Comparison of ENCODE assay signal across 18 cellular contexts in genomic region chr12:31280183-31280582, GRCh38. TPM values are rescaled to one million over a fixed set of nuclear protein-coding genes. Genes with fewer than 3 reads are reported as not detected.
DNase-seq lines count a peak whose midpoint lies in the region; ATAC-seq and TF ChIP-seq lines count a peak whose summit lies in the region.
"Had no signal": no experiment of that assay in that cellular context is flagged by ENCODE, and none has a peak within 500 bp of the region (broad histone marks: within the 10 kb centered on the region; RNA-seq: fewer than 3 reads in every experiment).

No MANE protein-coding gene starts in this region.

- H3K27ac ChIP-seq in HUES6 (ENCODE audit: low read depth, low read length) = peak overlapping the region; percentile 34; the same call in 1 of the 2 replicates
- H3K27ac ChIP-seq: KMS-11 had no signal

- no peak overlapping the region for H3K9ac ChIP-seq in HUES6 (ENCODE audit: low read length)
- H3K9ac ChIP-seq: KMS-11 had no signal

- peaks cover 6% of the 10 kb centered on the region for H3K9me3 Mint-ChIP-seq in mesothelial cell of epicardium
- H3K9me3 Mint-ChIP-seq in stimulated activated effector memory CD8-positive, alpha-beta T cell treated with anti-CD3 and anti-CD28 coated beads, Interleukin-12 subunit alpha, Interleukin-12 subunit beta, amount 100 ng/mL, for 72 hours = no peaks in the 10 kb centered on the region
- H3K9me3 Mint-ChIP-seq: CD8-positive, alpha-beta T cell had no signal

- H3K9me3 ChIP-seq in HUES6 (ENCODE audit: control insufficient read depth, insufficient read depth, low read depth, low read length) = no peaks in the 10 kb centered on the region
- H3K9me3 ChIP-seq: BE2C had no signal

- no peak for TF ChIP-seq CTCF in mesothelial cell of epicardium (IDR thresholded peaks at IDR 0.05; ENCODE audit: unreplicated experiment)

- no peaks in the 10 kb centered on the region for H3K27me3 Mint-ChIP-seq in mesothelial cell of epicardium (ENCODE audit: low read depth)

- no peaks in the 10 kb centered on the region for H3K27me3 ChIP-seq in HUES6 (ENCODE audit: control insufficient read depth, insufficient read depth, low read length)
- H3K27me3 ChIP-seq: BE2C had no signal

- peaks cover 65% of the 10 kb centered on the region for H3K36me3 ChIP-seq in HUES6 (ENCODE audit: control insufficient read depth, insufficient read depth, low read length)

- H3K4me3 ChIP-seq in HUES6 (ENCODE audit: low read depth, low read length) = no peak overlapping the region

- no peaks in the 10 kb centered on the region; the same call in 1 of the 2 replicates for H3K4me1 ChIP-seq in HUES6 (ENCODE audit: control insufficient read depth, insufficient read depth, low read length)
- H3K4me1 ChIP-seq: BE2C had no signal

- peak overlapping the region; percentile 8 for H3K27ac Mint-ChIP-seq in mesothelial cell of epicardium
- peak overlapping the region; percentile 26 for H3K27ac Mint-ChIP-seq in stimulated activated effector memory CD8-positive, alpha-beta T cell treated with anti-CD3 and anti-CD28 coated beads, Interleukin-12 subunit alpha, Interleukin-12 subunit beta, amount 100 ng/mL, for 72 hours
- H3K27ac Mint-ChIP-seq: CD8-positive, alpha-beta T cell had no signal

- peaks cover 21% of the 10 kb centered on the region for H3K4me1 Mint-ChIP-seq in mesothelial cell of epicardium
- H3K4me1 Mint-ChIP-seq in stimulated activated effector memory CD8-positive, alpha-beta T cell treated with anti-CD3 and anti-CD28 coated beads, Interleukin-12 subunit alpha, Interleukin-12 subunit beta, amount 100 ng/mL, for 72 hours = no peaks in the 10 kb centered on the region

- H3K4me3 Mint-ChIP-seq in mesothelial cell of epicardium = no peak overlapping the region
- H3K4me3 Mint-ChIP-seq in stimulated activated effector memory CD8-positive, alpha-beta T cell treated with anti-CD3 and anti-CD28 coated beads, Interleukin-12 subunit alpha, Interleukin-12 subunit beta, amount 100 ng/mL, for 72 hours = no peak overlapping the region
- H3K4me3 Mint-ChIP-seq: CD8-positive, alpha-beta T cell had no signal

- H3K36me3 Mint-ChIP-seq in mesothelial cell of epicardium = peaks cover 35% of the 10 kb centered on the region
- peaks cover 96% of the 10 kb centered on the region for H3K36me3 Mint-ChIP-seq in stimulated activated effector memory CD8-positive, alpha-beta T cell treated with anti-CD3 and anti-CD28 coated beads, Interleukin-12 subunit alpha, Interleukin-12 subunit beta, amount 100 ng/mL, for 72 hours

- DNase-seq in amniotic epithelial cell (ENCODE audit: low read depth) (peak; percentile 75), mesothelial cell of epicardium (ENCODE audit: low spot score in 2 of 2, unreplicated experiment in 2 of 2) (no peak)
- DNase-seq in stimulated activated effector memory CD8-positive, alpha-beta T cell treated with anti-CD3 and anti-CD28 coated beads, Interleukin-12 subunit alpha, Interleukin-12 subunit beta, amount 100 ng/mL, for 72 hours (ENCODE audit: low spot score in 2 of 2) = no peak
- DNase-seq in effector CD8-positive, alpha-beta T cell (lab: John Stamatoyannopoulos, UW) = no peak
- DNase-seq: BE2C; CD8-positive, alpha-beta T cell; DND-41; GF-D8; NCI-H1417; NCI-H1930; NCI-H2171 treated with DMSO at 0.1 percent for 48 hours; NCI-H510A treated with DMSO at 0.1 percent for 48 hours; Right ventricle myocardium superior had no signal

- no peak for ATAC-seq in stimulated activated effector memory CD8-positive, alpha-beta T cell treated with anti-CD3 and anti-CD28 coated beads, Interleukin-12 subunit alpha, Interleukin-12 subunit beta, amount 100 ng/mL, for 72 hours
- no peak for ATAC-seq in GM21390 (IDR thresholded peaks at IDR 0.05; ENCODE audit: unreplicated experiment)
- no peak for ATAC-seq in GM18907 (IDR thresholded peaks at IDR 0.05; ENCODE audit: unreplicated experiment)
- ATAC-seq: CD8-positive, alpha-beta T cell; Panc1 had no signal

RNA-seq across cellular contexts. Expression of gene SINHCAF, which starts 45.8 kb away (rescaled TPM):
- total RNA-seq in mesothelial cell of epicardium = 241 to 262 TPM (median 246 TPM) in 3 replicates
